Comparison of ENCODE assay signal across 33 cellular contexts in genomic region chr7:22625251-22625650, GRCh38.
"Had no signal": no experiment of that assay in that cellular context is flagged by ENCODE, and none has a peak within 500 bp of the region (broad histone marks: within the 10 kb centered on the region; RNA-seq: fewer than 3 reads in every experiment).

No MANE protein-coding gene starts in this region.

- H3K27ac Mint-ChIP-seq: activated B cell treated with CpG ODN at 0.5 μM for 24 hours; activated CD4-positive, alpha-beta memory T cell treated with anti-CD3 and anti-CD28 coated beads, Interleukin-2, amount 10 ng/mL, durations not matched to agents 7 days and 5 days; activated CD4-positive, alpha-beta T cell treated with anti-CD3 and anti-CD28 coated beads, Interleukin-2, amount 10 ng/mL, durations not matched to agents 24 days and 14 days; activated CD8-positive, alpha-beta memory T cell treated with anti-CD3 and anti-CD28 coated beads, Interleukin-2, amount 10 ng/mL, durations not matched to agents 7 days and 5 days; activated CD8-positive, alpha-beta T cell treated with anti-CD3 and anti-CD28 coated beads, Interleukin-2, amount 10 ng/mL, durations not matched to agents 7 days and 5 days; activated naive CD4-positive, alpha-beta T cell treated with anti-CD3 and anti-CD28 coated beads, Interleukin-2, amount 10 ng/mL, durations not matched to agents 7 days and 5 days; activated naive CD4-positive, alpha-beta T cell treated with anti-CD3 and anti-CD28 coated beads, Interleukin-2, amount 50 U/mL, for 24 hours; activated naive CD8-positive, alpha-beta T cell; activated naive CD8-positive, alpha-beta T cell treated with anti-CD3 and anti-CD28 coated beads, Interleukin-2, amount 10 ng/mL, durations not matched to agents 7 days and 5 days; activated naive CD8-positive, alpha-beta T cell treated with anti-CD3 and anti-CD28 coated beads, Interleukin-2, amount 50 U/mL, for 24 hours; activated T-cell treated with anti-CD3 and anti-CD28 coated beads, Interleukin-2, amount 50 U/mL, for 24 hours; activated T-helper 2 cell treated with anti-CD3 and anti-CD28 coated beads, Interferon-gamma antibody, Interleukin-2, Interleukin-4, amounts not matched to agents 10 μg/mL and 5 μg/mL and 100 μg/mL, durations not matched to agents 14 hours and 24 hours and 36 hours; T-cell; T-helper 1 cell treated with Interleukin-12 subunit alpha and Interleukin-12 subunit beta and Interleukin-4 antibody, amounts not matched to agents 30 μg/mL and 1 μg/mL, for 36 hours; T-helper 2 cell treated with Interferon-gamma antibody and Interleukin-4, amounts not matched to agents 5 μg/mL and 100 μg/mL, for 36 hours had no signal

- H3K4me3 Mint-ChIP-seq: activated B cell treated with CpG ODN at 0.5 μM for 24 hours; activated CD4-positive, alpha-beta memory T cell treated with anti-CD3 and anti-CD28 coated beads, Interleukin-2, amount 10 ng/mL, durations not matched to agents 7 days and 5 days; activated CD4-positive, alpha-beta T cell treated with anti-CD3 and anti-CD28 coated beads, Interleukin-2, amount 10 ng/mL, durations not matched to agents 24 days and 14 days; activated CD8-positive, alpha-beta memory T cell treated with anti-CD3 and anti-CD28 coated beads, Interleukin-2, amount 10 ng/mL, durations not matched to agents 7 days and 5 days; activated CD8-positive, alpha-beta T cell treated with anti-CD3 and anti-CD28 coated beads, Interleukin-2, amount 10 ng/mL, durations not matched to agents 7 days and 5 days; activated naive CD4-positive, alpha-beta T cell treated with anti-CD3 and anti-CD28 coated beads, Interleukin-2, amount 10 ng/mL, durations not matched to agents 7 days and 5 days; activated naive CD4-positive, alpha-beta T cell treated with anti-CD3 and anti-CD28 coated beads, Interleukin-2, amount 50 U/mL, for 24 hours; activated naive CD8-positive, alpha-beta T cell; activated naive CD8-positive, alpha-beta T cell treated with anti-CD3 and anti-CD28 coated beads, Interleukin-2, amount 10 ng/mL, durations not matched to agents 7 days and 5 days; activated naive CD8-positive, alpha-beta T cell treated with anti-CD3 and anti-CD28 coated beads, Interleukin-2, amount 50 U/mL, for 24 hours; activated T-cell treated with anti-CD3 and anti-CD28 coated beads, Interleukin-2, amount 50 U/mL, for 24 hours; T-cell; T-helper 1 cell treated with Interleukin-12 subunit alpha and Interleukin-12 subunit beta and Interleukin-4 antibody, amounts not matched to agents 30 μg/mL and 1 μg/mL, for 36 hours; T-helper 2 cell treated with Interferon-gamma antibody and Interleukin-4, amounts not matched to agents 5 μg/mL and 100 μg/mL, for 36 hours had no signal

- ATAC-seq: activated CD8-positive, alpha-beta memory T cell treated with anti-CD3 and anti-CD28 coated beads, Interleukin-2, amount 10 ng/mL, durations not matched to agents 7 days and 5 days; activated CD8-positive, alpha-beta T cell treated with anti-CD3 and anti-CD28 coated beads, Interleukin-2, amount 10 ng/mL, durations not matched to agents 7 days and 5 days; activated naive CD8-positive, alpha-beta T cell treated with anti-CD3 and anti-CD28 coated beads, Interleukin-2, amount 50 U/mL, for 24 hours; body of pancreas; T-cell had no signal

- H3K27me3 Mint-ChIP-seq: activated B cell treated with CpG ODN at 0.5 μM for 24 hours; activated naive CD4-positive, alpha-beta T cell treated with anti-CD3 and anti-CD28 coated beads, Interleukin-2, amount 50 U/mL, for 24 hours had no signal

- H3K27me3 ChIP-seq: body of pancreas, brain microvascular endothelial cell, breast epithelium had no signal

- H3K36me3 ChIP-seq: brain microvascular endothelial cell, breast epithelium had no signal

- H3K27ac ChIP-seq: body of pancreas, brain microvascular endothelial cell, breast epithelium, VCaP had no signal

- DNase-seq: activated B cell treated with CpG ODN at 0.5 μM for 24 hours; activated CD4-positive, alpha-beta memory T cell treated with anti-CD3 and anti-CD28 coated beads, Interleukin-2, amount 10 ng/mL, durations not matched to agents 7 days and 5 days; activated CD4-positive, alpha-beta T cell treated with anti-CD3 and anti-CD28 coated beads for 4 hours; activated CD4-positive, alpha-beta T cell treated with anti-CD3 and anti-CD28 coated beads, Interleukin-2, amount 10 ng/mL, durations not matched to agents 24 days and 14 days; activated CD4-positive, alpha-beta T cell treated with anti-CD3 and anti-CD28 coated beads, Interleukin-2, amount 50 U/mL, for 48 hours; activated CD4-positive, CD25-positive, alpha-beta regulatory T cell treated with anti-CD3 and anti-CD28 coated beads, Interleukin-2, amount 50 U/mL, for 72 hours; activated CD8-positive, alpha-beta memory T cell treated with anti-CD3 and anti-CD28 coated beads for 24 hours; activated CD8-positive, alpha-beta memory T cell treated with anti-CD3 and anti-CD28 coated beads, Interleukin-2, amount 10 ng/mL, durations not matched to agents 7 days and 5 days; activated CD8-positive, alpha-beta memory T cell treated with anti-CD3 and anti-CD28 coated beads, Interleukin-2, amount 50 U/mL, for 48 hours; activated CD8-positive, alpha-beta T cell treated with anti-CD3 and anti-CD28 coated beads, Interleukin-2, amount 10 ng/mL, durations not matched to agents 7 days and 5 days; activated effector memory CD4-positive, alpha-beta T cell treated with Interleukin-2 at 50 U/mL for 16 hours; activated gamma-delta T cell; activated naive CD4-positive, alpha-beta T cell treated with anti-CD3 and anti-CD28 coated beads, Interleukin-2, amount 10 ng/mL, durations not matched to agents 7 days and 5 days; activated naive CD4-positive, alpha-beta T cell treated with Interleukin-2 at 50 U/mL for 16 hours; activated naive CD8-positive, alpha-beta T cell treated with anti-CD3 and anti-CD28 coated beads, Interleukin-2, amount 10 ng/mL, durations not matched to agents 7 days and 5 days; activated naive CD8-positive, alpha-beta T cell treated with anti-CD3 and anti-CD28 coated beads, Interleukin-2, amount 50 U/mL, for 24 hours; activated T-cell treated with anti-CD3 and anti-CD28 coated beads, Interleukin-2, amount 50 U/mL, for 24 hours; activated T-cell treated with anti-CD3 and anti-CD28 coated beads, Interleukin-2, amount 50 U/mL, for 48 hours; amniotic stem cell; aorta; body of pancreas; brain microvascular endothelial cell; central memory CD4-positive, alpha-beta T cell; T-cell; T-helper 2 cell; T-helper 9 cell had no signal

- H3K36me3 Mint-ChIP-seq: activated CD8-positive, alpha-beta memory T cell treated with anti-CD3 and anti-CD28 coated beads, Interleukin-2, amount 10 ng/mL, durations not matched to agents 7 days and 5 days; activated naive CD4-positive, alpha-beta T cell treated with anti-CD3 and anti-CD28 coated beads, Interleukin-2, amount 10 ng/mL, durations not matched to agents 7 days and 5 days; activated naive CD4-positive, alpha-beta T cell treated with anti-CD3 and anti-CD28 coated beads, Interleukin-2, amount 50 U/mL, for 24 hours; activated naive CD8-positive, alpha-beta T cell treated with anti-CD3 and anti-CD28 coated beads, Interleukin-2, amount 10 ng/mL, durations not matched to agents 7 days and 5 days; T-cell had no signal

- H3K9me3 ChIP-seq: body of pancreas, breast epithelium had no signal

- H3K4me1 ChIP-seq: body of pancreas, breast epithelium had no signal

- H3K4me3 ChIP-seq: body of pancreas, breast epithelium had no signal

- H3K9me3 Mint-ChIP-seq: activated CD4-positive, alpha-beta T cell treated with anti-CD3 and anti-CD28 coated beads, Interleukin-2, amount 10 ng/mL, durations not matched to agents 24 days and 14 days; activated naive CD4-positive, alpha-beta T cell treated with anti-CD3 and anti-CD28 coated beads, Interleukin-2, amount 50 U/mL, for 24 hours; activated T-cell treated with anti-CD3 and anti-CD28 coated beads, Interleukin-2, amount 50 U/mL, for 24 hours; T-cell; T-helper 2 cell treated with Interferon-gamma antibody and Interleukin-4, amounts not matched to agents 5 μg/mL and 100 μg/mL, for 36 hours had no signal

- H3K4me1 Mint-ChIP-seq: activated CD4-positive, alpha-beta memory T cell treated with anti-CD3 and anti-CD28 coated beads, Interleukin-2, amount 10 ng/mL, durations not matched to agents 7 days and 5 days; activated CD4-positive, alpha-beta T cell treated with anti-CD3 and anti-CD28 coated beads, Interleukin-2, amount 10 ng/mL, durations not matched to agents 24 days and 14 days; activated naive CD4-positive, alpha-beta T cell treated with anti-CD3 and anti-CD28 coated beads, Interleukin-2, amount 50 U/mL, for 24 hours; activated naive CD8-positive, alpha-beta T cell treated with anti-CD3 and anti-CD28 coated beads, Interleukin-2, amount 10 ng/mL, durations not matched to agents 7 days and 5 days; activated naive CD8-positive, alpha-beta T cell treated with anti-CD3 and anti-CD28 coated beads, Interleukin-2, amount 50 U/mL, for 24 hours; T-cell had no signal
